8 cellular contexts compared by ENCODE assay signal in genomic region chr7:151051108-151051507, GRCh38. TPM values are rescaled to one million over a fixed set of nuclear protein-coding genes. Genes with fewer than 3 reads are reported as not detected.
DNase-seq lines count a peak whose midpoint lies in the region; ATAC-seq, FAIRE-seq and TF ChIP-seq lines count a peak whose summit lies in the region.

No MANE protein-coding gene starts in this region.

- H3K4me2 ChIP-seq in BLaER1 = peak overlapping the region; percentile 80
- H3K4me2 ChIP-seq in astrocyte (ENCODE audit: low read length) = peak overlapping the region; percentile 63

- no peak for FAIRE-seq in astrocyte (lab: Jason Lieb, UNC)

- DNase-seq in SK-N-MC (ENCODE audit: low read depth, low spot score) (no peak), astrocyte (ENCODE audit: low read depth) (peak; percentile 53), iPS-NIHi7 (ENCODE audit: extremely low spot score) (peak; percentile 84), DMS79 treated with DMSO at 0.1 percent for 48 hours (lab: John Stamatoyannopoulos, UW) (no peak)
- DNase-seq in stimulated activated CD4-positive, alpha-beta T cell treated with anti-CD3 and anti-CD28 coated beads, Interleukin-4, amount 100 ng/mL, for 4 hours = peak; percentile 38 to 52

- no peak overlapping the region for H2AFZ ChIP-seq in astrocyte (ENCODE audit: low read depth, low read length)

- no peaks in the 10 kb centered on the region for H3K79me2 ChIP-seq in astrocyte (ENCODE audit: insufficient read depth, low read length)

- peaks cover 1% of the 10 kb centered on the region for H3K9me3 Mint-ChIP-seq in astrocyte (ENCODE audit: unreplicated experiment)

- H3K4me1 Mint-ChIP-seq in astrocyte (ENCODE audit: low read depth, unreplicated experiment) = peaks cover 4% of the 10 kb centered on the region

- H3K9ac ChIP-seq in BLaER1 (no peak overlapping the region), SK-N-MC (ENCODE audit: insufficient read length) (no peak overlapping the region), astrocyte (ENCODE audit: low read length) (no peak overlapping the region)

- H3K9me3 ChIP-seq in BLaER1 = no peaks in the 10 kb centered on the region
- H3K9me3 ChIP-seq in SK-N-MC (ENCODE audit: low read depth, low read length) = no peaks in the 10 kb centered on the region
- H3K9me3 ChIP-seq in astrocyte (ENCODE audit: insufficient read depth, low read depth, low read length) = no peaks in the 10 kb centered on the region

- peaks cover 21% of the 10 kb centered on the region for H3K36me3 Mint-ChIP-seq in astrocyte (ENCODE audit: low read depth, unreplicated experiment)

- no peak overlapping the region for H3K27ac Mint-ChIP-seq in astrocyte (ENCODE audit: unreplicated experiment)

- H3K36me3 ChIP-seq in BLaER1 (peaks cover 10% of the 10 kb centered on the region), SK-N-MC (ENCODE audit: insufficient read depth, low read length) (no peaks in the 10 kb centered on the region), astrocyte (ENCODE audit: insufficient read depth, low read length) (no peaks in the 10 kb centered on the region)

- no peak overlapping the region for H3K4me3 Mint-ChIP-seq in astrocyte (ENCODE audit: unreplicated experiment)

- H4K20me1 ChIP-seq in BLaER1 (0 out of 2 replicates have a peak, but pooled peaks cover 18% of the 10 kb centered on the region), astrocyte (ENCODE audit: insufficient read depth, low read length) (peaks cover 27% of the 10 kb centered on the region)

- ATAC-seq in GM18861 (IDR thresholded peaks at IDR 0.05; ENCODE audit: unreplicated experiment) = no peak
- no peak for ATAC-seq in GM21723 (IDR thresholded peaks at IDR 0.05; ENCODE audit: unreplicated experiment)

- peaks cover 34% of the 10 kb centered on the region for H3K4me1 ChIP-seq in BLaER1
- peaks cover 11% of the 10 kb centered on the region for H3K4me1 ChIP-seq in astrocyte (ENCODE audit: insufficient read depth, low read length)

- 0 out of 2 replicates have a peak, but pooled peaks cover 6% of the 10 kb centered on the region for H3K27me3 ChIP-seq in BLaER1
- H3K27me3 ChIP-seq in astrocyte (ENCODE audit: insufficient read depth, low read length) = peaks cover 5% of the 10 kb centered on the region

- H3K27ac ChIP-seq in BLaER1 (no peak overlapping the region), SK-N-MC (no peak overlapping the region), astrocyte (ENCODE audit: low read depth, low read length) (no peak overlapping the region)

- H3K27me3 Mint-ChIP-seq in astrocyte (ENCODE audit: low read depth, unreplicated experiment) = peaks cover 18% of the 10 kb centered on the region

- H3K4me3 ChIP-seq in BLaER1 = 0 out of 2 replicates have a peak overlapping the region, but pooled peaks have one; percentile 42
- H3K4me3 ChIP-seq in SK-N-MC = peak overlapping the region; percentile 59
- no peak overlapping the region for H3K4me3 ChIP-seq in astrocyte (ENCODE audit: insufficient read depth, low read depth, low read length)

- TF ChIP-seq CTCF in astrocyte (IDR thresholded peaks at IDR 0.05; ENCODE audit: insufficient read depth, low read depth, low read length) = no peak

RNA-seq across cellular contexts. Expression of gene ASIC3, which starts 2.8 kb away (rescaled TPM):
- 3.9 and 5.9 TPM in 2 replicates for total RNA-seq in astrocyte

RNA-seq across cellular contexts. Expression of gene CDK5, which starts 6.6 kb away (rescaled TPM):
- total RNA-seq in astrocyte = 47.9 and 55.1 TPM in 2 replicates

RNA-seq across cellular contexts. Expression of gene SLC4A2, which starts 8.3 kb away (rescaled TPM):
- total RNA-seq in astrocyte = 302 and 351 TPM in 2 replicates

RNA-seq across cellular contexts. Expression of gene ABCB8, which starts 22.9 kb away (rescaled TPM):
- 52.2 and 53.3 TPM in 2 replicates for total RNA-seq in astrocyte

RNA-seq across cellular contexts. Expression of gene ATG9B, which starts 26.8 kb away (rescaled TPM):
- 1.8 and 2.2 TPM in 2 replicates for total RNA-seq in astrocyte

Comparison
In these comparisons a context has a peak if more than half of its experiments do, and no peak if none do; other contexts are left out.
1. DNase-seq: peak in astrocyte (single experiment), iPS-NIHi7 (single experiment) and stimulated activated CD4-positive, alpha-beta T cell treated with anti-CD3 and anti-CD28 coated beads, Interleukin-4, amount 100 ng/mL, for 4 hours (2 of 2); none in SK-N-MC (single experiment) and DMS79 treated with DMSO at 0.1 percent for 48 hours (single experiment).